In the genomic region with DNA sequence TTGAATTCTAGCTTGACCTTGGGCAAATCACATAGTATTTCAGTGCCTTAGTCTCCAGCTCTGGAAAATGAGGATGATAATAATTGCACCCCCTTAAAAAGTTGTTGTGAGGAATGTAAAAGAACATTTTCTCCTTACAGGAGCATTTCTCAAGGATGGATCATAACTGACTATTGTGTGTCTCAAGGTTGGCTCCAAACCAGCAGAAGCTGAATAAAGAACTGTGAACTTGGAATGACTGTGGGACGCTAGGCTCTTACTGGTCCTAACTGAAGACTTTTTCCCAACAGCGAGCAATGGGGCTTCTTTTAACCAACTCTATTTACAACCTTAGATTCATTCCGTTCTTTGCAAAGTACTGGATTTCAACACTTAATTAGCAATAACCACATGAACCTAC, we compare ENCODE assay signal across 16 cellular contexts.
"Had no signal": no experiment of that assay in that cellular context is flagged by ENCODE, and none has a peak within 500 bp of the region (broad histone marks: within the 10 kb centered on the region; RNA-seq: fewer than 3 reads in every experiment).

No MANE protein-coding gene starts in this region.

- H3K4me1 Mint-ChIP-seq: neural crest cell had no signal

- H3K4me3 ChIP-seq: esophagus muscularis mucosa, gastrocnemius medialis, heart right ventricle, ovary had no signal

- H3K36me3 ChIP-seq: esophagus muscularis mucosa, heart right ventricle, ovary had no signal

- H3K9me3 ChIP-seq: esophagus muscularis mucosa, gastrocnemius medialis, heart right ventricle, ovary had no signal

- H3K27ac Mint-ChIP-seq: activated naive CD8-positive, alpha-beta T cell; stimulated activated naive CD8-positive, alpha-beta T cell treated with anti-CD3 and anti-CD28 coated beads, Interleukin-15, amount 100 ng/mL, for 72 hours; T-helper 2 cell treated with Interferon-gamma antibody and Interleukin-4, amounts not matched to agents 5 μg/mL and 100 μg/mL, for 36 hours had no signal

- H3K27me3 Mint-ChIP-seq: activated naive CD8-positive, alpha-beta T cell had no signal

- H3K27me3 ChIP-seq: esophagus muscularis mucosa, gastrocnemius medialis, heart right ventricle, ovary had no signal

- DNase-seq: activated CD4-positive, alpha-beta T cell treated with anti-CD3 and anti-CD28 coated beads, Interleukin-2, amount 50 U/mL, for 48 hours; activated gamma-delta T cell; activated T-cell treated with anti-CD3 and anti-CD28 coated beads, Interleukin-2, amount 50 U/mL, for 48 hours; anterior cingulate cortex; heart right ventricle; islet precursor cell; left ventricle myocardium superior; ovary; stimulated activated CD4-positive, alpha-beta T cell treated with anti-CD3 and anti-CD28 coated beads, Interleukin-4, amount 100 ng/mL, for 4 hours; stimulated activated naive CD8-positive, alpha-beta T cell treated with anti-CD3 and anti-CD28 coated beads, Interleukin-15, amount 100 ng/mL, for 72 hours had no signal

- H3K27ac ChIP-seq: esophagus muscularis mucosa, gastrocnemius medialis, ovary had no signal

- H3K9me3 Mint-ChIP-seq: neural crest cell; stimulated activated naive CD8-positive, alpha-beta T cell treated with anti-CD3 and anti-CD28 coated beads, Interleukin-15, amount 100 ng/mL, for 72 hours; T-helper 2 cell treated with Interferon-gamma antibody and Interleukin-4, amounts not matched to agents 5 μg/mL and 100 μg/mL, for 36 hours had no signal

- ATAC-seq: activated CD4-positive, CD25-positive, alpha-beta regulatory T cell treated with anti-CD3 and anti-CD28 coated beads, Interleukin-2, amount 50 U/mL, for 24 hours; gastrocnemius medialis; heart right ventricle; left ventricle myocardium superior; stimulated activated naive CD8-positive, alpha-beta T cell treated with anti-CD3 and anti-CD28 coated beads, Interleukin-15, amount 100 ng/mL, for 72 hours had no signal

- H3K36me3 Mint-ChIP-seq: activated naive CD8-positive, alpha-beta T cell had no signal

- H3K4me3 Mint-ChIP-seq: activated naive CD8-positive, alpha-beta T cell; neural crest cell; stimulated activated naive CD8-positive, alpha-beta T cell treated with anti-CD3 and anti-CD28 coated beads, Interleukin-15, amount 100 ng/mL, for 72 hours; T-helper 2 cell treated with Interferon-gamma antibody and Interleukin-4, amounts not matched to agents 5 μg/mL and 100 μg/mL, for 36 hours had no signal
